1 cellular context compared by ENCODE assay signal in the genomic region with DNA sequence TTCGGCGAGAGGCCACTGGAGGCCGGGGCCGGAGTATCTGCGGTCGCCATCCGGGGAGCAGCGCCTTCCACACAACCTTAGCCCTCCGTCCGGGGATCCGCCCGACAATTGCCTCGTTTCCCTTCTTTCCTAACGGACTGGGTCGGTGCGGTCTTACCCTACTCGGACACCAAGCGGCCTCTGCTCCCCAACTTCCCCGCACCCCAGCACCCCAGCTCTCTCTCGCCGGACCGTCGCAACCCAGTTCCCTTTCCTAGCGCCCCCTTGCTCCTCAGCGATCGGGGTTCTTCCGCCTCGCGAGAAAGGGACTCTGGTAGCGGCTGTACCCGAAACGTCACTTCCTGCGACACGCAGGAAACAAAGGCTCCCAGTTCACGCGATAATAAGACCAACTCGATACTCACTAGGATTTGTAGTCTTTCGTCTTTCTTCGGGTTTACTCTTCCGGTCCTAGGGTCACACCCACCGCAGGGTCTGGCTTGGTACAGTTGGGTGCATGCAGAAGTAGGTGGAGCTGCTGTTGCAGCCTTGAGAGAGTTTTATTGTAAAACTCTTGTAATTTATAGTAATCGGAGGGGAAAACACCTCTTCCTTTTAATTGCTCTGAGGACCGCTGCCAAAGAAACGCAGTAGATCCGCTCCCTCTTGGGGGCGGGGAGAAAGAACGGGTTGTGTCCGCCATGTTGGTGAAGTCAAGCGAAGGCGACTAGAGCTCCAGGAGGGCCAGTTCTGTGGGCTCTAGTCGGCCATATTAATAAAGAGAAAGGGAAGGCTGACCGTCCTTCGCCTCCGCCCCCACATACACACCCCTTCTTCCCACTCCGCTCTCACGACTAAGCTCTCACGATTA.
TF ChIP-seq lines count a peak whose summit lies in the region.

A gene (plus strand): TSS at position 741 of the 850 bp plus-strand sequence. CDS start 209 bp downstream, outside the sequence.
A gene with protein sequence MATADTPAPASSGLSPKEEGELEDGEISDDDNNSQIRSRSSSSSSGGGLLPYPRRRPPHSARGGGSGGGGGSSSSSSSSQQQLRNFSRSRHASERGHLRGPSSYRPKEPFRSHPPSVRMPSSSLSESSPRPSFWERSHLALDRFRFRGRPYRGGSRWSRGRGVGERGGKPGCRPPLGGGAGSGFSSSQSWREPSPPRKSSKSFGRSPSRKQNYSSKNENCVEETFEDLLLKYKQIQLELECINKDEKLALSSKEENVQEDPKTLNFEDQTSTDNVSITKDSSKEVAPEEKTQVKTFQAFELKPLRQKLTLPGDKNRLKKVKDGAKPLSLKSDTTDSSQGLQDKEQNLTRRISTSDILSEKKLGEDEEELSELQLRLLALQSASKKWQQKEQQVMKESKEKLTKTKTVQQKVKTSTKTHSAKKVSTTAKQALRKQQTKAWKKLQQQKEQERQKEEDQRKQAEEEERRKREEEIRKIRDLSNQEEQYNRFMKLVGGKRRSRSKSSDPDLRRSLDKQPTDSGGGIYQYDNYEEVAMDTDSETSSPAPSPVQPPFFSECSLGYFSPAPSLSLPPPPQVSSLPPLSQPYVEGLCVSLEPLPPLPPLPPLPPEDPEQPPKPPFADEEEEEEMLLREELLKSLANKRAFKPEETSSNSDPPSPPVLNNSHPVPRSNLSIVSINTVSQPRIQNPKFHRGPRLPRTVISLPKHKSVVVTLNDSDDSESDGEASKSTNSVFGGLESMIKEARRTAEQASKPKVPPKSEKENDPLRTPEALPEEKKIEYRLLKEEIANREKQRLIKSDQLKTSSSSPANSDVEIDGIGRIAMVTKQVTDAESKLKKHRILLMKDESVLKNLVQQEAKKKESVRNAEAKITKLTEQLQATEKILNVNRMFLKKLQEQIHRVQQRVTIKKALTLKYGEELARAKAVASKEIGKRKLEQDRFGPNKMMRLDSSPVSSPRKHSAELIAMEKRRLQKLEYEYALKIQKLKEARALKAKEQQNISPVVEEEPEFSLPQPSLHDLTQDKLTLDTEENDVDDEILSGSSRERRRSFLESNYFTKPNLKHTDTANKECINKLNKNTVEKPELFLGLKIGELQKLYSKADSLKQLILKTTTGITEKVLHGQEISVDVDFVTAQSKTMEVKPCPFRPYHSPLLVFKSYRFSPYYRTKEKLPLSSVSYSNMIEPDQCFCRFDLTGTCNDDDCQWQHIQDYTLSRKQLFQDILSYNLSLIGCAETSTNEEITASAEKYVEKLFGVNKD (N-terminal part only) (minus strand): TSS at position 288 of the 850 bp plus-strand sequence. CDS start 238 bp downstream, at position 50.

TF ChIP-seq in K562, 482 proteins besides CTCF, POLR2A, EP300 and RAD21 (continued from another document and continues in another):
- TF ChIP-seq, protein P1, sequence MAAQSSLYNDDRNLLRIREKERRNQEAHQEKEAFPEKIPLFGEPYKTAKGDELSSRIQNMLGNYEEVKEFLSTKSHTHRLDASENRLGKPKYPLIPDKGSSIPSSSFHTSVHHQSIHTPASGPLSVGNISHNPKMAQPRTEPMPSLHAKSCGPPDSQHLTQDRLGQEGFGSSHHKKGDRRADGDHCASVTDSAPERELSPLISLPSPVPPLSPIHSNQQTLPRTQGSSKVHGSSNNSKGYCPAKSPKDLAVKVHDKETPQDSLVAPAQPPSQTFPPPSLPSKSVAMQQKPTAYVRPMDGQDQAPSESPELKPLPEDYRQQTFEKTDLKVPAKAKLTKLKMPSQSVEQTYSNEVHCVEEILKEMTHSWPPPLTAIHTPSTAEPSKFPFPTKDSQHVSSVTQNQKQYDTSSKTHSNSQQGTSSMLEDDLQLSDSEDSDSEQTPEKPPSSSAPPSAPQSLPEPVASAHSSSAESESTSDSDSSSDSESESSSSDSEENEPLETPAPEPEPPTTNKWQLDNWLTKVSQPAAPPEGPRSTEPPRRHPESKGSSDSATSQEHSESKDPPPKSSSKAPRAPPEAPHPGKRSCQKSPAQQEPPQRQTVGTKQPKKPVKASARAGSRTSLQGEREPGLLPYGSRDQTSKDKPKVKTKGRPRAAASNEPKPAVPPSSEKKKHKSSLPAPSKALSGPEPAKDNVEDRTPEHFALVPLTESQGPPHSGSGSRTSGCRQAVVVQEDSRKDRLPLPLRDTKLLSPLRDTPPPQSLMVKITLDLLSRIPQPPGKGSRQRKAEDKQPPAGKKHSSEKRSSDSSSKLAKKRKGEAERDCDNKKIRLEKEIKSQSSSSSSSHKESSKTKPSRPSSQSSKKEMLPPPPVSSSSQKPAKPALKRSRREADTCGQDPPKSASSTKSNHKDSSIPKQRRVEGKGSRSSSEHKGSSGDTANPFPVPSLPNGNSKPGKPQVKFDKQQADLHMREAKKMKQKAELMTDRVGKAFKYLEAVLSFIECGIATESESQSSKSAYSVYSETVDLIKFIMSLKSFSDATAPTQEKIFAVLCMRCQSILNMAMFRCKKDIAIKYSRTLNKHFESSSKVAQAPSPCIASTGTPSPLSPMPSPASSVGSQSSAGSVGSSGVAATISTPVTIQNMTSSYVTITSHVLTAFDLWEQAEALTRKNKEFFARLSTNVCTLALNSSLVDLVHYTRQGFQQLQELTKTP (IDR thresholded peaks at IDR 0.05; ENCODE audit: low read depth in 1 of 2, partially characterized antibody in 2 of 2) = peak; percentile 19 to 92
- TF ChIP-seq XRCC3 (IDR thresholded peaks at IDR 0.05) (no peak), ZFP1 (CRISPR knock-in tag; IDR thresholded peaks at IDR 0.05) (no peak), SRSF9 (IDR thresholded peaks at IDR 0.05; ENCODE audit: borderline replicate concordance, low read depth, low read length) (no peak), MTF1 (CRISPR knock-in tag; IDR thresholded peaks at IDR 0.05; ENCODE audit: borderline replicate concordance) (no peak), KLF6 (CRISPR knock-in tag; IDR thresholded peaks at IDR 0.05; ENCODE audit: borderline replicate concordance) (no peak), ELF2 (CRISPR knock-in tag; IDR thresholded peaks at IDR 0.05) (peak; percentile 87), ZNF695 (CRISPR knock-in tag; IDR thresholded peaks at IDR 0.05) (no peak), FOXJ2 (tag; IDR thresholded peaks at IDR 0.05) (peak; percentile 64; the same call in 1 of the 2 replicates), FOXP1 (CRISPR knock-in tag; IDR thresholded peaks at IDR 0.05) (no peak; the same call in 1 of the 2 replicates), ZNF436 (CRISPR knock-in tag; IDR thresholded peaks at IDR 0.05) (no peak), JUN (IDR thresholded peaks at IDR 0.05; ENCODE audit: borderline replicate concordance, low read depth, low read length) (peak; percentile 14; the same call in 1 of the 2 replicates), JUN (CRISPR knock-in tag; IDR thresholded peaks at IDR 0.05; ENCODE audit: borderline replicate concordance) (no peak), ZNF707 (CRISPR knock-in tag; conservative IDR thresholded peaks at IDR 0.05) (no peak), HEY1 (CRISPR knock-in tag; IDR thresholded peaks at IDR 0.05; ENCODE audit: borderline replicate concordance) (no peak), SRSF7 (optimal IDR thresholded peaks at IDR 0.05; ENCODE audit: low read depth, low read length) (no peak), NCOA6 (IDR thresholded peaks at IDR 0.05) (no peak), RBM39 (optimal IDR thresholded peaks at IDR 0.05; ENCODE audit: low read depth, low read length) (no peak), ZNF263 (CRISPR knock-in tag; IDR thresholded peaks at IDR 0.05; ENCODE audit: borderline replicate concordance) (no peak), CHD1 (IDR thresholded peaks at IDR 0.05; ENCODE audit: low read length) (no peak), ZNF282 (CRISPR knock-in tag; IDR thresholded peaks at IDR 0.05) (no peak), RBM15 (IDR thresholded peaks at IDR 0.05; ENCODE audit: insufficient read depth, low read length) (no peak), SP2 (IDR thresholded peaks at IDR 0.05; ENCODE audit: extremely low read depth, low read depth, low read length, poor library complexity, severe bottlenecking) (no peak), HSF4 (CRISPR knock-in tag; IDR thresholded peaks at IDR 0.05; ENCODE audit: borderline replicate concordance) (no peak), L3MBTL2 (IDR thresholded peaks at IDR 0.05) (peak; percentile 21; the same call in 1 of the 2 replicates), ZEB2 (IDR thresholded peaks at IDR 0.05) (no peak; the same call in 1 of the 2 replicates), NFIC (IDR thresholded peaks at IDR 0.05) (peak; percentile 86), PCBP1 (IDR thresholded peaks at IDR 0.05; ENCODE audit: low read depth, low read length, poor library complexity, severe bottlenecking) (no peak), CHCHD3 (CRISPR knock-in tag; IDR thresholded peaks at IDR 0.05) (no peak), ZBTB8A (IDR thresholded peaks at IDR 0.05; ENCODE audit: partially characterized antibody) (no peak), HMG20A (CRISPR knock-in tag; conservative IDR thresholded peaks at IDR 0.05) (no peak), TBP (optimal IDR thresholded peaks at IDR 0.05; ENCODE audit: low read depth, low read length) (peak; percentile 90), SIRT6 (IDR thresholded peaks at IDR 0.05; ENCODE audit: low read depth, low read length) (no peak), CCAR2 (IDR thresholded peaks at IDR 0.05; ENCODE audit: low read depth, low read length) (no peak), ZNF785 (CRISPR knock-in tag; IDR thresholded peaks at IDR 0.05) (no peak), DNMT1 (IDR thresholded peaks at IDR 0.05) (no peak), HDAC1 (IDR thresholded peaks at IDR 0.05) (peak in 1 of 2 experiments; percentile 44; a peak in 2 of 4 replicates), ZBED1 (IDR thresholded peaks at IDR 0.05) (peak; percentile 85; the same call in 1 of the 2 replicates), RFX1 (IDR thresholded peaks at IDR 0.05) (no peak), CCNT2 (IDR thresholded peaks at IDR 0.05; ENCODE audit: borderline replicate concordance, extremely low read depth, insufficient read length, low read depth, low read length) (no peak), IRF2 (CRISPR knock-in tag; IDR thresholded peaks at IDR 0.05) (no peak)
- TF ChIP-seq, protein P2, sequence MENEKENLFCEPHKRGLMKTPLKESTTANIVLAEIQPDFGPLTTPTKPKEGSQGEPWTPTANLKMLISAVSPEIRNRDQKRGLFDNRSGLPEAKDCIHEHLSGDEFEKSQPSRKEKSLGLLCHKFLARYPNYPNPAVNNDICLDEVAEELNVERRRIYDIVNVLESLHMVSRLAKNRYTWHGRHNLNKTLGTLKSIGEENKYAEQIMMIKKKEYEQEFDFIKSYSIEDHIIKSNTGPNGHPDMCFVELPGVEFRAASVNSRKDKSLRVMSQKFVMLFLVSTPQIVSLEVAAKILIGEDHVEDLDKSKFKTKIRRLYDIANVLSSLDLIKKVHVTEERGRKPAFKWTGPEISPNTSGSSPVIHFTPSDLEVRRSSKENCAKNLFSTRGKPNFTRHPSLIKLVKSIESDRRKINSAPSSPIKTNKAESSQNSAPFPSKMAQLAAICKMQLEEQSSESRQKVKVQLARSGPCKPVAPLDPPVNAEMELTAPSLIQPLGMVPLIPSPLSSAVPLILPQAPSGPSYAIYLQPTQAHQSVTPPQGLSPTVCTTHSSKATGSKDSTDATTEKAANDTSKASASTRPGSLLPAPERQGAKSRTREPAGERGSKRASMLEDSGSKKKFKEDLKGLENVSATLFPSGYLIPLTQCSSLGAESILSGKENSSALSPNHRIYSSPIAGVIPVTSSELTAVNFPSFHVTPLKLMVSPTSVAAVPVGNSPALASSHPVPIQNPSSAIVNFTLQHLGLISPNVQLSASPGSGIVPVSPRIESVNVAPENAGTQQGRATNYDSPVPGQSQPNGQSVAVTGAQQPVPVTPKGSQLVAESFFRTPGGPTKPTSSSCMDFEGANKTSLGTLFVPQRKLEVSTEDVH (IDR thresholded peaks at IDR 0.05; ENCODE audit: low read depth, partially characterized antibody) = peak; percentile 83
- TF ChIP-seq, protein P3, sequence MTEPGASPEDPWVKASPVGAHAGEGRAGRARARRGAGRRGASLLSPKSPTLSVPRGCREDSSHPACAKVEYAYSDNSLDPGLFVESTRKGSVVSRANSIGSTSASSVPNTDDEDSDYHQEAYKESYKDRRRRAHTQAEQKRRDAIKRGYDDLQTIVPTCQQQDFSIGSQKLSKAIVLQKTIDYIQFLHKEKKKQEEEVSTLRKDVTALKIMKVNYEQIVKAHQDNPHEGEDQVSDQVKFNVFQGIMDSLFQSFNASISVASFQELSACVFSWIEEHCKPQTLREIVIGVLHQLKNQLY (CRISPR knock-in tag; conservative IDR thresholded peaks at IDR 0.05) = no peak
- TF ChIP-seq, protein P4, sequence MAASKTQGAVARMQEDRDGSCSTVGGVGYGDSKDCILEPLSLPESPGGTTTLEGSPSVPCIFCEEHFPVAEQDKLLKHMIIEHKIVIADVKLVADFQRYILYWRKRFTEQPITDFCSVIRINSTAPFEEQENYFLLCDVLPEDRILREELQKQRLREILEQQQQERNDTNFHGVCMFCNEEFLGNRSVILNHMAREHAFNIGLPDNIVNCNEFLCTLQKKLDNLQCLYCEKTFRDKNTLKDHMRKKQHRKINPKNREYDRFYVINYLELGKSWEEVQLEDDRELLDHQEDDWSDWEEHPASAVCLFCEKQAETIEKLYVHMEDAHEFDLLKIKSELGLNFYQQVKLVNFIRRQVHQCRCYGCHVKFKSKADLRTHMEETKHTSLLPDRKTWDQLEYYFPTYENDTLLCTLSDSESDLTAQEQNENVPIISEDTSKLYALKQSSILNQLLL (CRISPR knock-in tag; IDR thresholded peaks at IDR 0.05; ENCODE audit: borderline replicate concordance) = no peak
- TF ChIP-seq, protein P5, sequence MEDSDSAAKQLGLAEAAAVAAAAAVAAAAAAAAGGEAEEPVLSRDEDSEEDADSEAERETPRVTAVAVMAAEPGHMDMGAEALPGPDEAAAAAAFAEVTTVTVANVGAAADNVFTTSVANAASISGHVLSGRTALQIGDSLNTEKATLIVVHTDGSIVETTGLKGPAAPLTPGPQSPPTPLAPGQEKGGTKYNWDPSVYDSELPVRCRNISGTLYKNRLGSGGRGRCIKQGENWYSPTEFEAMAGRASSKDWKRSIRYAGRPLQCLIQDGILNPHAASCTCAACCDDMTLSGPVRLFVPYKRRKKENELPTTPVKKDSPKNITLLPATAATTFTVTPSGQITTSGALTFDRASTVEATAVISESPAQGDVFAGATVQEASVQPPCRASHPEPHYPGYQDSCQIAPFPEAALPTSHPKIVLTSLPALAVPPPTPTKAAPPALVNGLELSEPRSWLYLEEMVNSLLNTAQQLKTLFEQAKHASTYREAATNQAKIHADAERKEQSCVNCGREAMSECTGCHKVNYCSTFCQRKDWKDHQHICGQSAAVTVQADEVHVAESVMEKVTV (CRISPR knock-in tag; IDR thresholded peaks at IDR 0.05) = no peak
- TF ChIP-seq, protein P6, sequence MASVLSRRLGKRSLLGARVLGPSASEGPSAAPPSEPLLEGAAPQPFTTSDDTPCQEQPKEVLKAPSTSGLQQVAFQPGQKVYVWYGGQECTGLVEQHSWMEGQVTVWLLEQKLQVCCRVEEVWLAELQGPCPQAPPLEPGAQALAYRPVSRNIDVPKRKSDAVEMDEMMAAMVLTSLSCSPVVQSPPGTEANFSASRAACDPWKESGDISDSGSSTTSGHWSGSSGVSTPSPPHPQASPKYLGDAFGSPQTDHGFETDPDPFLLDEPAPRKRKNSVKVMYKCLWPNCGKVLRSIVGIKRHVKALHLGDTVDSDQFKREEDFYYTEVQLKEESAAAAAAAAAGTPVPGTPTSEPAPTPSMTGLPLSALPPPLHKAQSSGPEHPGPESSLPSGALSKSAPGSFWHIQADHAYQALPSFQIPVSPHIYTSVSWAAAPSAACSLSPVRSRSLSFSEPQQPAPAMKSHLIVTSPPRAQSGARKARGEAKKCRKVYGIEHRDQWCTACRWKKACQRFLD (CRISPR knock-in tag; IDR thresholded peaks at IDR 0.05) = peak; percentile 80; the same call in 1 of the 2 replicates
